1 cellular context compared by ENCODE assay signal in genomic region chr1:147669475-147670318, GRCh38.
A peak's percentile ranks its signal among the peaks of the same experiment; 100 is the strongest.
TF ChIP-seq lines count a peak whose summit lies in the region.

No MANE protein-coding gene starts in this region.

TF ChIP-seq in HepG2, 621 proteins besides CTCF, POLR2A, EP300 and RAD21 (continued from another document and continues in another):
- TF ChIP-seq DZIP1 (CRISPR knock-in tag; IDR thresholded peaks at IDR 0.05) (no peak), TOPORS (CRISPR knock-in tag; IDR thresholded peaks at IDR 0.05) (peak; percentile 59; the same call in 1 of the 2 replicates), ZNF616 (CRISPR knock-in tag; IDR thresholded peaks at IDR 0.05; ENCODE audit: low read depth) (peak; percentile 69; the same call in 1 of the 2 replicates), DMTF1 (CRISPR knock-in tag; IDR thresholded peaks at IDR 0.05) (no peak), ZNF776 (CRISPR knock-in tag; IDR thresholded peaks at IDR 0.05) (0 out of 2 replicates have a peak, but pooled peaks have one; percentile 41), THAP9 (CRISPR knock-in tag; IDR thresholded peaks at IDR 0.05; ENCODE audit: borderline replicate concordance) (peak; percentile 63; the same call in 1 of the 2 replicates), ETV5 (CRISPR knock-in tag; IDR thresholded peaks at IDR 0.05; ENCODE audit: borderline replicate concordance) (no peak), FOXJ3 (CRISPR knock-in tag; IDR thresholded peaks at IDR 0.05; ENCODE audit: borderline replicate concordance) (no peak), MTA1 (CRISPR knock-in tag; IDR thresholded peaks at IDR 0.05; ENCODE audit: borderline replicate concordance) (peak; percentile 76; the same call in 1 of the 2 replicates), MAZ (IDR thresholded peaks at IDR 0.05; ENCODE audit: borderline replicate concordance, low read depth, low read length) (no peak), MAZ (CRISPR knock-in tag; IDR thresholded peaks at IDR 0.05; ENCODE audit: low read depth) (no peak), ZNF136 (CRISPR knock-in tag; IDR thresholded peaks at IDR 0.05; ENCODE audit: low read depth) (0 out of 2 replicates have a peak, but pooled peaks have one; percentile 55), BHLHE40 (IDR thresholded peaks at IDR 0.05; ENCODE audit: low read length) (no peak; the same call in 1 of the 2 replicates), IKZF1 (IDR thresholded peaks at IDR 0.05) (no peak), ZNF652 (CRISPR knock-in tag; IDR thresholded peaks at IDR 0.05; ENCODE audit: borderline replicate concordance, low read depth) (no peak), FOXK2 (IDR thresholded peaks at IDR 0.05) (no peak), ZNF639 (CRISPR knock-in tag; conservative IDR thresholded peaks at IDR 0.05) (0 out of 2 replicates have a peak, but pooled peaks have one; percentile 8), IRX3 (CRISPR knock-in tag; IDR thresholded peaks at IDR 0.05; ENCODE audit: borderline replicate concordance, low read depth) (no peak; the same call in 1 of the 2 replicates), ZNF710 (CRISPR knock-in tag; IDR thresholded peaks at IDR 0.05; ENCODE audit: borderline replicate concordance) (no peak), NFIC (IDR thresholded peaks at IDR 0.05; ENCODE audit: low read length) (no peak), FOXP4 (CRISPR knock-in tag; IDR thresholded peaks at IDR 0.05) (no peak), ZFP36L1 (CRISPR knock-in tag; IDR thresholded peaks at IDR 0.05) (0 out of 2 replicates have a peak, but pooled peaks have one; percentile 47), ZNF230 (CRISPR knock-in tag; IDR thresholded peaks at IDR 0.05) (peak; percentile 90; the same call in 1 of the 2 replicates), FOXC1 (CRISPR knock-in tag; IDR thresholded peaks at IDR 0.05; ENCODE audit: borderline replicate concordance) (no peak), CSRNP1 (CRISPR knock-in tag; IDR thresholded peaks at IDR 0.05) (no peak; the same call in 1 of the 2 replicates), ZNF496 (CRISPR knock-in tag; IDR thresholded peaks at IDR 0.05; ENCODE audit: insufficient replicate concordance) (no peak), ZNF777 (CRISPR knock-in tag; IDR thresholded peaks at IDR 0.05) (0 out of 2 replicates have a peak, but pooled peaks have one; percentile 59), ZNF10 (CRISPR knock-in tag; IDR thresholded peaks at IDR 0.05; ENCODE audit: borderline replicate concordance, low read depth) (no peak), HMGXB4 (CRISPR knock-in tag; IDR thresholded peaks at IDR 0.05; ENCODE audit: borderline replicate concordance in 1 of 2, low read depth in 1 of 2) (peak in 1 of 2 experiments; percentile 54; a peak in 1 of 4 replicates), BATF2 (CRISPR knock-in tag; IDR thresholded peaks at IDR 0.05) (no peak), MYPOP (CRISPR knock-in tag; IDR thresholded peaks at IDR 0.05) (peak; percentile 75), ZNF205 (CRISPR knock-in tag; IDR thresholded peaks at IDR 0.05) (no peak), ZBTB39 (CRISPR knock-in tag; IDR thresholded peaks at IDR 0.05) (no peak), ZBTB20 (CRISPR knock-in tag; IDR thresholded peaks at IDR 0.05; ENCODE audit: borderline replicate concordance, low read depth) (peak; percentile 9; the same call in 1 of the 2 replicates), ZNF839 (CRISPR knock-in tag; IDR thresholded peaks at IDR 0.05; ENCODE audit: borderline replicate concordance) (0 out of 2 replicates have a peak, but pooled peaks have one; percentile 51)
